In genomic region chr6:34158876-34159275, GRCh38 we compare ENCODE assay signal across 21 cellular contexts. TPM values are rescaled to one million over a fixed set of nuclear protein-coding genes. Genes with fewer than 3 reads are reported as not detected.
DNase-seq lines count a peak whose midpoint lies in the region; ATAC-seq, FAIRE-seq and TF ChIP-seq lines count a peak whose summit lies in the region.
"Had no signal": no experiment of that assay in that cellular context is flagged by ENCODE, and none has a peak within 500 bp of the region (broad histone marks: within the 10 kb centered on the region; RNA-seq: fewer than 3 reads in every experiment).

No MANE protein-coding gene starts in this region.

- FAIRE-seq in RCC 7860 (lab: Jason Lieb, UNC), result no peak
- FAIRE-seq: A204.1, GM12892, GM18507, H54, HTR-8/SVneo had no signal

- H3K36me3 Mint-ChIP-seq in chondrocyte (ENCODE audit: low read depth), result peaks cover 6% of the 10 kb centered on the region

- peaks cover 9% of the 10 kb centered on the region for H3K9me3 ChIP-seq in WERI-Rb-1 (ENCODE audit: severe bottlenecking)

- DNase-seq in WERI-Rb-1 (peak; percentile 2), chondrocyte (ENCODE audit: low spot score) (peak; percentile 33), posterior vena cava (ENCODE audit: low spot score) (peak; percentile 11), RCC 7860 (ENCODE audit: low spot score) (no peak)
- DNase-seq in activated CD4-positive, CD25-positive, alpha-beta regulatory T cell (lab: John Stamatoyannopoulos, UW), result no peak
- DNase-seq: ACHN; CD4-positive, alpha-beta T cell; DMS153; DMS79; GDM1; HCEC 1CT; HFFc6; IMR-90 had no signal

- H3K4me3 Mint-ChIP-seq in chondrocyte (ENCODE audit: unreplicated experiment), result no peak overlapping the region
- H3K4me3 Mint-ChIP-seq: CD4-positive, alpha-beta T cell; GM23338; HFFc6 had no signal

- H3K27ac ChIP-seq in WERI-Rb-1, result no peak overlapping the region
- H3K27ac ChIP-seq: C4-2B had no signal

- H3K4me1 Mint-ChIP-seq in chondrocyte (ENCODE audit: low read depth), result peaks cover 5% of the 10 kb centered on the region

- peaks cover 13% of the 10 kb centered on the region for H3K27me3 Mint-ChIP-seq in chondrocyte (ENCODE audit: low read depth)
- H3K27me3 Mint-ChIP-seq: CD4-positive, alpha-beta T cell had no signal

- ATAC-seq in GM19467 (IDR thresholded peaks at IDR 0.05; ENCODE audit: unreplicated experiment), result no peak
- ATAC-seq: GM23338 had no signal

- H3K27ac Mint-ChIP-seq in chondrocyte (ENCODE audit: unreplicated experiment), result no peak overlapping the region
- H3K27ac Mint-ChIP-seq: CD4-positive, alpha-beta T cell; GM23338; HFFc6 had no signal

- H3K9me3 Mint-ChIP-seq in chondrocyte (ENCODE audit: low read depth), result peaks cover 12% of the 10 kb centered on the region
- H3K9me3 Mint-ChIP-seq: CD4-positive, alpha-beta T cell had no signal

- no peaks in the 10 kb centered on the region for H3K27me3 ChIP-seq in WERI-Rb-1 (ENCODE audit: insufficient read depth, low read depth, severe bottlenecking)

- H3K4me3 ChIP-seq in WERI-Rb-1 (ENCODE audit: low read depth, low read length), result no peak overlapping the region
- H3K4me3 ChIP-seq: GM23338 had no signal

- no peaks in the 10 kb centered on the region for H3K36me3 ChIP-seq in WERI-Rb-1

- no peak for TF ChIP-seq CTCF in WERI-Rb-1 (IDR thresholded peaks at IDR 0.05; ENCODE audit: low read depth, low read length)
- no peak for TF ChIP-seq CTCF in chondrocyte (IDR thresholded peaks at IDR 0.05)

- intact Hi-C loops in posterior vena cava (cut with DNase I), result loop anchor here (10.0 kb wide), 2 partner anchors 394 to 574 kb away; partner anchors contain the start of gene BAK1 (in 1 of the 2)

RNA-seq across cellular contexts. Expression of gene GRM4, which starts 13.0 kb away (rescaled TPM):
- total RNA-seq in chondrocyte, result 0.26 to 0.92 TPM (median 0.27 TPM) in 3 replicates
- total RNA-seq in posterior vena cava, result not detected
- total RNA-seq: IMR-90 had no signal

Comparison
In these comparisons a context has a peak if more than half of its experiments do, and no peak if none do; other contexts are left out.
1. DNase-seq: peak in WERI-Rb-1 (single experiment), chondrocyte (single experiment) and posterior vena cava (single experiment); none in RCC 7860 (single experiment) and activated CD4-positive, CD25-positive, alpha-beta regulatory T cell (0 of 4).